ENCODE assay signal across 27 cellular contexts in genomic region chr6:132643547-132643946, GRCh38. TPM values are rescaled to one million over a fixed set of nuclear protein-coding genes. Genes with fewer than 3 reads are reported as not detected.
DNase-seq lines count a peak whose midpoint lies in the region; ATAC-seq, FAIRE-seq and TF ChIP-seq lines count a peak whose summit lies in the region.
"Had no signal": no experiment of that assay in that cellular context is flagged by ENCODE, and none has a peak within 500 bp of the region (broad histone marks: within the 10 kb centered on the region; RNA-seq: fewer than 3 reads in every experiment).

No MANE protein-coding gene starts in this region.

- TF ChIP-seq EP300 in GM12878 (IDR thresholded peaks at IDR 0.05; ENCODE audit: borderline replicate concordance in 1 of 2, control insufficient read depth in 1 of 2, low read depth in 2 of 2, low read length in 2 of 2): no peak

- H4K20me1 ChIP-seq in GM12878 (ENCODE audit: control insufficient read depth, insufficient read depth): no peaks in the 10 kb centered on the region

- 0% methylated on average over 3 of the region's 3 CpGs for WGBS in GM12878 (ENCODE audit: insufficient coverage, insufficient replicate concordance, low lambda C conversion rate, missing lambda C conversion rate)
- WGBS in esophagus squamous epithelium, 2 donors: 43 to 56% methylated on average over 3 of the region's 3 CpGs

- TF ChIP-seq RAD21 in GM12878 (IDR thresholded peaks at IDR 0.05; ENCODE audit: insufficient read depth, low read depth, low read length): no peak

- 0 out of 2 replicates have a peak, but pooled peaks cover 5% of the 10 kb centered on the region for H3K4me1 ChIP-seq in GM12878 (ENCODE audit: control insufficient read depth, insufficient read depth, low read length)
- H3K4me1 ChIP-seq in SJCRH30: no peaks in the 10 kb centered on the region
- H3K4me1 ChIP-seq in esophagus squamous epithelium: no peaks in the 10 kb centered on the region
- H3K4me1 ChIP-seq: heart right ventricle, neural progenitor cell, right lobe of liver, thyroid gland had no signal

- SMC1A ChIA-PET in GM12878 (lab: Charles Lee; ENCODE audit: uncharacterized antibody, unreplicated experiment): no interaction called here

- H2AFZ ChIP-seq in GM12878 (ENCODE audit: control insufficient read depth, low read depth, low read length): no peak overlapping the region
- H2AFZ ChIP-seq: neural progenitor cell had no signal

- no peaks in the 10 kb centered on the region for H3K9me3 ChIP-seq in GM12878 (replicated peaks; ENCODE audit: control insufficient read depth, insufficient read depth, low read length)
- H3K9me3 ChIP-seq in SJCRH30 (replicated peaks): no peaks in the 10 kb centered on the region
- no peaks in the 10 kb centered on the region for H3K9me3 ChIP-seq in esophagus squamous epithelium
- H3K9me3 ChIP-seq: right lobe of liver, thyroid gland had no signal

- intact Hi-C loops in GM12878 (cut with micrococcal nuclease; ENCODE audit: unreplicated experiment) (no loop called here), esophagus squamous epithelium (cut with DNase I) (no loop called here)

- H3K36me3 ChIP-seq in GM12878 (ENCODE audit: control insufficient read depth in 2 of 2, insufficient read depth in 2 of 2, low read length in 1 of 2): no peaks in the 10 kb centered on the region
- H3K36me3 ChIP-seq in SJCRH30: no peaks in the 10 kb centered on the region
- H3K36me3 ChIP-seq in esophagus squamous epithelium: no peaks in the 10 kb centered on the region
- H3K36me3 ChIP-seq: heart right ventricle, neural progenitor cell, right lobe of liver, thyroid gland had no signal

- BruUV-seq in GM12878 (replicated peaks; lab: Mats Ljungman, UMichigan): no TSS peak

- in situ Hi-C loops in GM12878 (cut with MboI): no loop called here

- CTCF ChIA-PET in GM12878 (lab: Yijun Ruan, JAX): no interaction called here

- FAIRE-seq in GM12878 (lab: Jason Lieb, UNC): no peak
- FAIRE-seq: D721Med, HTR-8/SVneo had no signal

- H3K79me2 ChIP-seq in GM12878 (ENCODE audit: control insufficient read depth, insufficient read depth, low read length): no peaks in the 10 kb centered on the region

- RAD21 ChIA-PET in GM12878 (lab: Charles Lee; ENCODE audit: unreplicated experiment): no interaction called here

- TF ChIP-seq POLR2A in GM12878 (IDR thresholded peaks at IDR 0.05; ENCODE audit: low read depth, low read length): no peak
- TF ChIP-seq POLR2A in esophagus squamous epithelium (IDR thresholded peaks at IDR 0.05): no peak

- H3K4me2 ChIP-seq in GM12878 (ENCODE audit: control insufficient read depth, insufficient read depth): no peak overlapping the region
- H3K4me2 ChIP-seq: KMS-11, neural progenitor cell had no signal

- POLR2A ChIA-PET in GM12878 (lab: Charles Lee): interaction anchor here (0.5 kb wide), 1 partner anchor 27 kb away, joined by 6 read pairs; no protein-coding TSS in a partner anchor

- H3K27ac ChIP-seq in GM12878 (ENCODE audit: control insufficient read depth, insufficient read depth) (no peak overlapping the region), SJCRH30 (no peak overlapping the region), esophagus squamous epithelium (no peak overlapping the region)
- H3K27ac ChIP-seq: heart right ventricle, KMS-11, neural progenitor cell, right lobe of liver, thyroid gland had no signal

- no peak for TF ChIP-seq CTCF in GM12878 (IDR thresholded peaks at IDR 0.05 in 2 of 3, conservative IDR thresholded peaks at IDR 0.05 in 1 of 3; ENCODE audit: control insufficient read depth in 2 of 3, extremely low read depth in 1 of 3, insufficient read depth in 1 of 3, low read depth in 3 of 3, low read length in 3 of 3)
- TF ChIP-seq CTCF in esophagus squamous epithelium (IDR thresholded peaks at IDR 0.05): no peak

- peak; percentile 11 for DNase-seq in NCI-H1436 treated with DMSO at 0.1 percent for 48 hours (lab: John Stamatoyannopoulos, UW)
- DNase-seq in GM12878 (ENCODE audit: low read depth, low spot score): no peak
- DNase-seq in SJCRH30: no peak
- no peak for DNase-seq in NCI-H446 treated with DMSO at 0.1 percent for 48 hours (lab: John Stamatoyannopoulos, UW)
- DNase-seq in esophagus squamous epithelium (lab: John Stamatoyannopoulos, UW): no peak
- DNase-seq: activated effector memory CD4-positive, alpha-beta T cell treated with anti-CD3 and anti-CD28 coated beads, Interleukin-2, amount 50 U/mL, for 16 hours; effector CD4-positive, alpha-beta T cell; heart right ventricle; mammary epithelial cell; NCI-H2029; right lobe of liver; RPMI8226; stimulated activated naive CD8-positive, alpha-beta T cell treated with anti-CD3 and anti-CD28 coated beads, Interleukin-15, amount 100 ng/mL, for 72 hours; thyroid gland had no signal

- ATAC-seq in GM18867 (IDR thresholded peaks at IDR 0.05; ENCODE audit: unreplicated experiment): peak; percentile 63
- ATAC-seq in GM21737 (IDR thresholded peaks at IDR 0.05; ENCODE audit: unreplicated experiment): peak; percentile 68
- peak; percentile 77 for ATAC-seq in GM12878
- ATAC-seq: heart right ventricle; right lobe of liver; stimulated activated naive CD8-positive, alpha-beta T cell treated with anti-CD3 and anti-CD28 coated beads, Interleukin-15, amount 100 ng/mL, for 72 hours had no signal

- H3K4me3 ChIP-seq in GM12878 (no peak overlapping the region), SJCRH30 (no peak overlapping the region), esophagus squamous epithelium (no peak overlapping the region)
- H3K4me3 ChIP-seq: heart right ventricle, neural progenitor cell, right lobe of liver, thyroid gland had no signal

- no peaks in the 10 kb centered on the region for H3K27me3 ChIP-seq in GM12878 (replicated peaks in 1 of 2; ENCODE audit: control insufficient read depth in 2 of 2, insufficient read depth in 2 of 2, low read length in 1 of 2)
- no peaks in the 10 kb centered on the region for H3K27me3 ChIP-seq in SJCRH30
- H3K27me3 ChIP-seq in esophagus squamous epithelium: no peaks in the 10 kb centered on the region
- H3K27me3 ChIP-seq: heart right ventricle, neural progenitor cell, right lobe of liver, thyroid gland had no signal

- H3K9ac ChIP-seq in GM12878 (ENCODE audit: control insufficient read depth, insufficient read depth, low read length): no peak overlapping the region
- H3K9ac ChIP-seq: KMS-11, neural progenitor cell had no signal

RNA-seq across cellular contexts. Expression of gene TAAR1, which starts 15.4 kb away (rescaled TPM):
- total RNA-seq in GM12878 (2013; cell fraction: nucleolus; rRNA removed): not detected in 2 replicates
- total RNA-seq in GM12878 (2014; rRNA removed) (not detected in 2 replicates), GM12878 (2014; rRNA removed; fragmentation: Illumina TruSeq; extraction: Trizol) (not detected in 2 replicates), GM12878 (2021) (not detected in 2 replicates), esophagus squamous epithelium (not detected)
- not detected for polyA plus RNA-seq in GM12878 (2011; ENCODE audit: low read depth)
- polyA plus RNA-seq in GM12878 (2011; rRNA removed) (not detected in 2 replicates), GM12878 (2014; fragmentation: Illumina TruSeq; extraction: Trizol) (not detected in 2 replicates), GM12878 (2014; fragmentation: Nextera tagmentation; extraction: Ambion mirVana) (not detected), GM12878 (2014; rRNA removed) (not detected in 2 replicates), GM12878 (2016; fragmentation: Nextera tagmentation; extraction: Ambion mirVana) (not detected)
- not detected in 2 replicates for polyA plus RNA-seq in GM12878 (2011; cell fraction: cytosol; rRNA removed)
- polyA plus RNA-seq in GM12878 (2011; cell fraction: nucleus; rRNA removed): not detected in 2 replicates
- not detected in 2 replicates for polyA plus RNA-seq in GM12878 (2012)
- not detected in 2 replicates for polyA minus RNA-seq in GM12878 (2011; rRNA and poly(A)+ RNA removed)
- not detected in 2 replicates for polyA minus RNA-seq in GM12878 (2011; cell fraction: cytosol; rRNA and poly(A)+ RNA removed)
- polyA minus RNA-seq in GM12878 (2011; cell fraction: nucleus; rRNA and poly(A)+ RNA removed): not detected in 2 replicates
- not detected in 2 replicates for total RNA-seq in SJCRH30 (2014; rRNA removed; shearing (Covaris generic))
- total RNA-seq: epithelial cell of proximal tubule; fibroblast of villous mesenchyme; heart right ventricle; mammary epithelial cell; NCI-H460; posterior vena cava; right lobe of liver; T-helper 1 cell treated with Interleukin-12 subunit alpha and Interleukin-12 subunit beta and Interleukin-4 antibody, amounts not matched to agents 30 ng/mL and 1 ng/mL, for 36 hours; thyroid gland had no signal
- polyA plus RNA-seq: adipose tissue, CD14-positive monocyte, heart right ventricle, mammary epithelial cell had no signal

RNA-seq across cellular contexts. Expression of gene TAAR2, which starts 19.5 kb away (rescaled TPM):
- total RNA-seq in GM12878 (2013; cell fraction: nucleolus; rRNA removed): not detected in 2 replicates
- total RNA-seq in GM12878 (2014; rRNA removed): not detected in 2 replicates
- not detected in 2 replicates for total RNA-seq in GM12878 (2014; rRNA removed; fragmentation: Illumina TruSeq; extraction: Trizol)
- not detected in 2 replicates for total RNA-seq in GM12878 (2021)
- polyA plus RNA-seq in GM12878 (2011; ENCODE audit: low read depth): not detected
- not detected in 2 replicates for polyA plus RNA-seq in GM12878 (2011; rRNA removed)
- not detected in 2 replicates for polyA plus RNA-seq in GM12878 (2011; cell fraction: cytosol; rRNA removed)
- polyA plus RNA-seq in GM12878 (2011; cell fraction: nucleus; rRNA removed): not detected in 2 replicates
- not detected in 2 replicates for polyA plus RNA-seq in GM12878 (2012)
- polyA plus RNA-seq in GM12878 (2014; fragmentation: Illumina TruSeq; extraction: Trizol): not detected in 2 replicates
- polyA plus RNA-seq in GM12878 (2014; fragmentation: Nextera tagmentation; extraction: Ambion mirVana): not detected
- polyA plus RNA-seq in GM12878 (2014; rRNA removed): not detected in 2 replicates
- polyA plus RNA-seq in GM12878 (2016; fragmentation: Nextera tagmentation; extraction: Ambion mirVana): not detected
- polyA minus RNA-seq in GM12878 (2011; rRNA and poly(A)+ RNA removed): not detected in 2 replicates
- polyA minus RNA-seq in GM12878 (2011; cell fraction: cytosol; rRNA and poly(A)+ RNA removed): not detected in 2 replicates
- not detected in 2 replicates for polyA minus RNA-seq in GM12878 (2011; cell fraction: nucleus; rRNA and poly(A)+ RNA removed)
- not detected in 2 replicates for total RNA-seq in SJCRH30 (2014; rRNA removed; shearing (Covaris generic))
- total RNA-seq in esophagus squamous epithelium: not detected
- total RNA-seq: epithelial cell of proximal tubule; fibroblast of villous mesenchyme; heart right ventricle; mammary epithelial cell; NCI-H460; posterior vena cava; right lobe of liver; T-helper 1 cell treated with Interleukin-12 subunit alpha and Interleukin-12 subunit beta and Interleukin-4 antibody, amounts not matched to agents 30 ng/mL and 1 ng/mL, for 36 hours; thyroid gland had no signal
- polyA plus RNA-seq: adipose tissue, CD14-positive monocyte, heart right ventricle, mammary epithelial cell had no signal

RNA-seq across cellular contexts. Expression of gene TAAR5, which starts 54.0 kb away (rescaled TPM):
- not detected in 2 replicates for total RNA-seq in GM12878 (2013; cell fraction: nucleolus; rRNA removed)
- total RNA-seq in GM12878 (2014; rRNA removed) (not detected in 2 replicates), GM12878 (2014; rRNA removed; fragmentation: Illumina TruSeq; extraction: Trizol) (not detected in 2 replicates), GM12878 (2021) (not detected in 2 replicates), esophagus squamous epithelium (not detected)
- not detected for polyA plus RNA-seq in GM12878 (2011; ENCODE audit: low read depth)
- polyA plus RNA-seq in GM12878 (2011; rRNA removed) (not detected in 2 replicates), GM12878 (2014; fragmentation: Illumina TruSeq; extraction: Trizol) (not detected in 2 replicates), GM12878 (2014; fragmentation: Nextera tagmentation; extraction: Ambion mirVana) (not detected), GM12878 (2014; rRNA removed) (not detected in 2 replicates), GM12878 (2016; fragmentation: Nextera tagmentation; extraction: Ambion mirVana) (not detected)
- polyA plus RNA-seq in GM12878 (2011; cell fraction: cytosol; rRNA removed): not detected in 2 replicates
- not detected in 2 replicates for polyA plus RNA-seq in GM12878 (2011; cell fraction: nucleus; rRNA removed)
- not detected in 2 replicates for polyA plus RNA-seq in GM12878 (2012)
- not detected in 2 replicates for polyA minus RNA-seq in GM12878 (2011; rRNA and poly(A)+ RNA removed)
- polyA minus RNA-seq in GM12878 (2011; cell fraction: cytosol; rRNA and poly(A)+ RNA removed): not detected in 2 replicates
- polyA minus RNA-seq in GM12878 (2011; cell fraction: nucleus; rRNA and poly(A)+ RNA removed): not detected in 2 replicates
- total RNA-seq in SJCRH30 (2014; rRNA removed; shearing (Covaris generic)): not detected in 2 replicates
- total RNA-seq: epithelial cell of proximal tubule; fibroblast of villous mesenchyme; heart right ventricle; mammary epithelial cell; NCI-H460; posterior vena cava; right lobe of liver; T-helper 1 cell treated with Interleukin-12 subunit alpha and Interleukin-12 subunit beta and Interleukin-4 antibody, amounts not matched to agents 30 ng/mL and 1 ng/mL, for 36 hours; thyroid gland had no signal
- polyA plus RNA-seq: adipose tissue, CD14-positive monocyte, heart right ventricle, mammary epithelial cell had no signal
